29 cellular contexts compared by ENCODE assay signal in genomic region chr12:87511371-87511770, GRCh38.
"Had no signal": no experiment of that assay in that cellular context is flagged by ENCODE, and none has a peak within 500 bp of the region (broad histone marks: within the 10 kb centered on the region; RNA-seq: fewer than 3 reads in every experiment).

No MANE protein-coding gene starts in this region.

- H3K27ac ChIP-seq: colonic mucosa, dorsolateral prefrontal cortex, neutrophil, ovary, skin epidermis, uterus, WERI-Rb-1 had no signal

- H3K36me3 Mint-ChIP-seq: activated CD4-positive, alpha-beta memory T cell treated with anti-CD3 and anti-CD28 coated beads for 36 hours; activated naive CD4-positive, alpha-beta T cell treated with anti-CD3 and anti-CD28 coated beads, Interleukin-2, amount 50 U/mL, for 72 hours; naive B cell; stimulated activated effector memory CD8-positive, alpha-beta T cell treated with anti-CD3 and anti-CD28 coated beads, Interleukin-12 subunit alpha, Interleukin-12 subunit beta, amount 100 ng/mL, for 72 hours had no signal

- ATAC-seq: activated CD4-positive, CD25-positive, alpha-beta regulatory T cell treated with anti-CD3 and anti-CD28 coated beads, Interleukin-2, amount 50 U/mL, for 24 hours; activated naive CD4-positive, alpha-beta T cell treated with anti-CD3 and anti-CD28 coated beads, Interleukin-2, amount 50 U/mL, for 72 hours; left cardiac atrium; left ventricle myocardium superior; sciatic nerve; stimulated activated effector memory CD8-positive, alpha-beta T cell treated with anti-CD3 and anti-CD28 coated beads, Interleukin-12 subunit alpha, Interleukin-12 subunit beta, amount 100 ng/mL, for 72 hours had no signal

- H3K27me3 ChIP-seq: colonic mucosa, dorsolateral prefrontal cortex, neutrophil, uterus had no signal

- H3K4me1 Mint-ChIP-seq: activated CD4-positive, alpha-beta T cell treated with anti-CD3 and anti-CD28 coated beads, Interleukin-2, amount 10 ng/mL, durations not matched to agents 24 days and 14 days; naive B cell; nephron progenitor cell; stimulated activated effector memory CD8-positive, alpha-beta T cell treated with anti-CD3 and anti-CD28 coated beads, Interleukin-12 subunit alpha, Interleukin-12 subunit beta, amount 100 ng/mL, for 72 hours had no signal

- H3K9me3 ChIP-seq: colonic mucosa, neutrophil, ovary, uterus had no signal

- H3K9me3 Mint-ChIP-seq: type B pancreatic cell had no signal

- H3K4me3 Mint-ChIP-seq: activated CD4-positive, alpha-beta memory T cell treated with anti-CD3 and anti-CD28 coated beads for 36 hours; activated CD4-positive, alpha-beta T cell treated with anti-CD3 and anti-CD28 coated beads, Interleukin-2, amount 10 ng/mL, durations not matched to agents 24 days and 14 days; activated T-cell treated with anti-CD3 and anti-CD28 coated beads, Interleukin-2, amount 50 U/mL, for 24 hours; naive B cell; nephron progenitor cell; stimulated activated effector memory CD8-positive, alpha-beta T cell treated with anti-CD3 and anti-CD28 coated beads, Interleukin-12 subunit alpha, Interleukin-12 subunit beta, amount 100 ng/mL, for 72 hours; stimulated activated naive CD8-positive, alpha-beta T cell treated with anti-CD3 and anti-CD28 coated beads, Interleukin-15, Interleukin-2, amounts not matched to agents 100 ng/mL and 50 ng/mL, for 24 hours; type B pancreatic cell had no signal

- DNase-seq: activated CD4-positive, alpha-beta memory T cell treated with anti-CD3 and anti-CD28 coated beads for 36 hours; activated CD4-positive, alpha-beta T cell treated with anti-CD3 and anti-CD28 coated beads, Interleukin-2, amount 10 ng/mL, durations not matched to agents 24 days and 14 days; activated CD8-positive, alpha-beta memory T cell treated with anti-CD3 and anti-CD28 coated beads, Interleukin-2, amount 50 U/mL, for 48 hours; activated T-cell treated with anti-CD3 and anti-CD28 coated beads, Interleukin-2, amount 50 U/mL, for 24 hours; colonic mucosa; dorsolateral prefrontal cortex; effector memory CD4-positive, alpha-beta T cell; erythroblast; glutamatergic neuron; islet precursor cell; left cardiac atrium; left ventricle myocardium superior; naive B cell; nephron progenitor cell; ovary; stimulated activated CD4-positive, alpha-beta T cell treated with anti-CD3 and anti-CD28 coated beads, Interleukin-12 subunit alpha, Interleukin-12 subunit beta, amount 100 ng/mL, for 4 hours; stimulated activated CD4-positive, alpha-beta T cell treated with anti-CD3 and anti-CD28 coated beads, Interleukin-4, amount 100 ng/mL, for 1 hour; uterus; WERI-Rb-1 had no signal

- H3K4me1 ChIP-seq: colonic mucosa, uterus had no signal

- H3K27me3 Mint-ChIP-seq: activated CD4-positive, alpha-beta memory T cell treated with anti-CD3 and anti-CD28 coated beads for 36 hours; activated CD4-positive, alpha-beta T cell treated with anti-CD3 and anti-CD28 coated beads, Interleukin-2, amount 10 ng/mL, durations not matched to agents 24 days and 14 days; activated T-cell treated with anti-CD3 and anti-CD28 coated beads, Interleukin-2, amount 50 U/mL, for 24 hours; naive B cell; progenitor cell of endocrine pancreas; stimulated activated naive CD8-positive, alpha-beta T cell treated with anti-CD3 and anti-CD28 coated beads, Interleukin-15, Interleukin-2, amounts not matched to agents 100 ng/mL and 50 ng/mL, for 24 hours; type B pancreatic cell had no signal

- H3K4me3 ChIP-seq: colonic mucosa, dorsolateral prefrontal cortex, ovary, skin epidermis, uterus had no signal

- H3K27ac Mint-ChIP-seq: activated CD4-positive, alpha-beta memory T cell treated with anti-CD3 and anti-CD28 coated beads for 36 hours; activated CD4-positive, alpha-beta T cell treated with anti-CD3 and anti-CD28 coated beads, Interleukin-2, amount 10 ng/mL, durations not matched to agents 24 days and 14 days; activated naive CD4-positive, alpha-beta T cell treated with anti-CD3 and anti-CD28 coated beads, Interleukin-2, amount 50 U/mL, for 72 hours; activated T-cell treated with anti-CD3 and anti-CD28 coated beads, Interleukin-2, amount 50 U/mL, for 24 hours; activated T-helper 2 cell treated with anti-CD3 and anti-CD28 coated beads, Interferon-gamma antibody, Interleukin-2, Interleukin-4, amounts not matched to agents 10 μg/mL and 5 μg/mL and 100 μg/mL, durations not matched to agents 14 hours and 24 hours and 36 hours; naive B cell; nephron progenitor cell; progenitor cell of endocrine pancreas; stimulated activated effector memory CD8-positive, alpha-beta T cell treated with anti-CD3 and anti-CD28 coated beads, Interleukin-12 subunit alpha, Interleukin-12 subunit beta, amount 100 ng/mL, for 72 hours; stimulated activated naive CD8-positive, alpha-beta T cell treated with anti-CD3 and anti-CD28 coated beads, Interleukin-15, Interleukin-2, amounts not matched to agents 100 ng/mL and 50 ng/mL, for 24 hours; type B pancreatic cell had no signal

- H3K36me3 ChIP-seq: colonic mucosa, neutrophil, ovary, uterus, WERI-Rb-1 had no signal
